Comparison of ENCODE assay signal across 8 cellular contexts in the genomic region with DNA sequence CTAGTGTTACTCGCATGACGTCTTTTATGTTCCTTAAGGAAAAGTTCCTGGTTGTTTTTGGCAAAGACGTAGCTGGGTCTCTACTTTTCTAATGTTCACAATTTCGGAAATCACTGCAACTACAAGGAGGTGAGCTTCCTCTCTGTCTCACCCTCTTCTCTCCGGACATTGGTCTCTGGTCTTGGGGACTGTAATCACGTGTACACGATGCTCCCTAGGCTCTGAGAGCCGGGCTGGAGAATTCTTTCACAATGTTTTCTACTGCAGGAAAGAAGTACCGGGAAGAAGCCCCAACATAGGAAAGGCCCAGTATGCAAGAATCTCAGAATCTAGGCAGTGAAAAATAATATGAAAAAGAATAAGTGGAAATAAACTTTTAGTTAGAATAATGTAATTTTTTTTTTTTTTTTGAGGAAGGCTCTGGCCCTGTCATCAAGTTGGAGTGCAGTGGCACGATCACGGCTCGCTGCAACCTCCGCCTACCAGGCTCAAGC.
DNase-seq lines count a peak whose midpoint lies in the region; ATAC-seq and TF ChIP-seq lines count a peak whose summit lies in the region.

No MANE protein-coding gene starts in this region.

- no peaks in the 10 kb centered on the region for H3K27me3 ChIP-seq in muscle layer of duodenum (ENCODE audit: low read depth, low read length)

- ATAC-seq in HG03097 (IDR thresholded peaks at IDR 0.05; ENCODE audit: low FRiP score, unreplicated experiment) (no peak), HG02870 (IDR thresholded peaks at IDR 0.05; ENCODE audit: unreplicated experiment) (no peak)

- DNase-seq in GM03348 (ENCODE audit: low spot score) (peak; percentile 28), NCI-H146 treated with DMSO at 0.1 percent for 48 hours (lab: John Stamatoyannopoulos, UW; ENCODE audit: unreplicated experiment) (peak; percentile 60), astrocyte of the cerebellum (ENCODE audit: low read depth) (no peak), NCI-H2196 (lab: John Stamatoyannopoulos, UW; ENCODE audit: unreplicated experiment) (no peak), NCI-H2196 treated with DMSO at 0.1 percent for 48 hours (lab: John Stamatoyannopoulos, UW; ENCODE audit: unreplicated experiment) (no peak)

- H3K4me3 ChIP-seq in astrocyte of the cerebellum (ENCODE audit: low read depth, low read length) (peak overlapping the region; percentile 60), muscle layer of duodenum (ENCODE audit: low read depth in 1 of 2, low read length in 2 of 2) (peak overlapping the region; percentile 84 to 87)

- no peak for TF ChIP-seq CTCF in astrocyte of the cerebellum (IDR thresholded peaks at IDR 0.05; ENCODE audit: low read depth, low read length, missing control alignments)

- in situ Hi-C loops in astrocyte of the cerebellum (cut with HindIII; ENCODE audit: low sequenced_read_pairs), result no loop called here

- peaks cover 0 to 15% of the 10 kb centered on the region in 2 donors for H3K4me1 ChIP-seq in muscle layer of duodenum (ENCODE audit: control insufficient read depth in 1 of 2, insufficient read depth in 2 of 2, low read length in 2 of 2)

- no peaks in the 10 kb centered on the region for H3K36me3 ChIP-seq in muscle layer of duodenum (ENCODE audit: control insufficient read depth in 1 of 2, insufficient read depth in 2 of 2, low read length in 2 of 2)

- H3K9me3 ChIP-seq in muscle layer of duodenum (ENCODE audit: control insufficient read depth in 1 of 2, low read length in 2 of 2), result no peaks in the 10 kb centered on the region

- H3K27ac ChIP-seq in muscle layer of duodenum (ENCODE audit: low read length), result no peak overlapping the region

Comparison
In these comparisons a context has a peak if more than half of its experiments do, and no peak if none do; other contexts are left out.
1. DNase-seq: peak in GM03348 (single experiment) and NCI-H146 treated with DMSO at 0.1 percent for 48 hours (single experiment); none in astrocyte of the cerebellum (single experiment), NCI-H2196 (single experiment) and NCI-H2196 treated with DMSO at 0.1 percent for 48 hours (single experiment).